ENCODE assay signal across 8 cellular contexts in genomic region chr1:93180723-93181613, GRCh38. TPM values are rescaled to one million over a fixed set of nuclear protein-coding genes. Genes with fewer than 3 reads are reported as not detected.
DNase-seq lines count a peak whose midpoint lies in the region; ATAC-seq and TF ChIP-seq lines count a peak whose summit lies in the region.

CCDC18 (plus strand) TSS chr1:93180724; CDS start chr1:93183362, 2,638 bp downstream.

- ATAC-seq in HG02840 (IDR thresholded peaks at IDR 0.05; ENCODE audit: low FRiP score, unreplicated experiment), result peak; percentile 5
- no peak for ATAC-seq in HG03139 (IDR thresholded peaks at IDR 0.05; ENCODE audit: unreplicated experiment)

- H3K4me2 ChIP-seq in OCI-LY1 (ENCODE audit: low read length), result peak within 1 kb of the TSS; percentile 95

- H3K9me2 ChIP-seq in OCI-LY1 (ENCODE audit: low read depth, low read length), result no peaks in the 10 kb centered on the region

- peaks cover 20% of the 10 kb centered on the region for H3K36me3 ChIP-seq in OCI-LY1 (ENCODE audit: insufficient read depth, low read length)

- DNase-seq in activated CD8-positive, alpha-beta memory T cell treated with anti-CD3 and anti-CD28 coated beads for 24 hours, result no peak
- DNase-seq in activated naive CD4-positive, alpha-beta T cell treated with anti-CD3 and anti-CD28 coated beads for 36 hours, result peak; percentile 71
- DNase-seq in stimulated activated CD4-positive, alpha-beta T cell treated with anti-CD3 and anti-CD28 coated beads, Interleukin-2, amount 100 ng/mL, for 24 hours, result peak; percentile 59 to 61

- TF ChIP-seq CTCF in OCI-LY1 (IDR thresholded peaks at IDR 0.05; ENCODE audit: low read length), result no peak

- no peaks in the 10 kb centered on the region for H3K27me3 ChIP-seq in OCI-LY1 (ENCODE audit: insufficient read depth, low read length)

- CTCF ChIA-PET in activated CD8-positive, alpha-beta memory T cell treated with anti-CD3 and anti-CD28 coated beads for 36 hours (lab: Charles Lee), result no interaction called here
- CTCF ChIA-PET in activated naive CD4-positive, alpha-beta T cell treated with anti-CD3 and anti-CD28 coated beads for 36 hours (lab: Charles Lee), result interaction anchor here (0.6 kb wide), 1 partner anchor 155 kb away, joined by 3 read pairs; no protein-coding TSS in a partner anchor

- POLR2A ChIA-PET in activated CD8-positive, alpha-beta memory T cell treated with anti-CD3 and anti-CD28 coated beads for 36 hours (lab: Charles Lee), result interaction anchor here (0.6 to 0.7 kb wide), 4 partner anchors 12 to 661 kb away, joined by 3 to 4 read pairs (median 3); no protein-coding TSS in a partner anchor

- H4K20me1 ChIP-seq in OCI-LY1 (ENCODE audit: insufficient read depth, low read length), result no peaks in the 10 kb centered on the region

- intact Hi-C loops in activated naive CD4-positive, alpha-beta T cell treated with anti-CD3 and anti-CD28 coated beads for 36 hours (cut with micrococcal nuclease), result loop anchor here (1.0 to 5.0 kb wide), 7 partner anchors 139 to 728 kb away; partner anchors contain the start of genes DNTTIP2 and GCLM

- peak within 1 kb of the TSS; percentile 80 for H3K4me3 ChIP-seq in OCI-LY1 (ENCODE audit: low read depth, low read length, poor library complexity, severe bottlenecking)
- H3K4me3 ChIP-seq in iPS-11a (ENCODE audit: low read depth, low read length), result peak within 1 kb of the TSS; percentile 87

- H3K27ac Mint-ChIP-seq in activated naive CD4-positive, alpha-beta T cell treated with anti-CD3 and anti-CD28 coated beads for 36 hours, result peak within 1 kb of the TSS; percentile 99

- no peak within 1 kb of the TSS for H2AFZ ChIP-seq in OCI-LY1 (ENCODE audit: low read length)

- H3K4me3 Mint-ChIP-seq in activated naive CD4-positive, alpha-beta T cell treated with anti-CD3 and anti-CD28 coated beads for 36 hours, result peak within 1 kb of the TSS; percentile 88

- peaks cover 49% of the 10 kb centered on the region for H3K4me1 Mint-ChIP-seq in activated naive CD4-positive, alpha-beta T cell treated with anti-CD3 and anti-CD28 coated beads for 36 hours (ENCODE audit: low read depth)

- H3K9me3 Mint-ChIP-seq in activated naive CD4-positive, alpha-beta T cell treated with anti-CD3 and anti-CD28 coated beads for 36 hours, result no peaks in the 10 kb centered on the region

- no peaks in the 10 kb centered on the region for H3K9me3 ChIP-seq in OCI-LY1 (ENCODE audit: low read length)

- peaks cover 19% of the 10 kb centered on the region for H3K36me3 Mint-ChIP-seq in activated naive CD4-positive, alpha-beta T cell treated with anti-CD3 and anti-CD28 coated beads for 36 hours (ENCODE audit: low read depth)

- peaks cover 59% of the 10 kb centered on the region for H3K79me2 ChIP-seq in OCI-LY1 (ENCODE audit: insufficient read depth, low read length)

- H3F3A ChIP-seq in OCI-LY1 (ENCODE audit: insufficient read depth, low read length), result no peaks in the 10 kb centered on the region

- H3K27me3 Mint-ChIP-seq in activated naive CD4-positive, alpha-beta T cell treated with anti-CD3 and anti-CD28 coated beads for 36 hours (ENCODE audit: low read depth), result no peaks in the 10 kb centered on the region

- H3K9ac ChIP-seq in OCI-LY1 (ENCODE audit: low read length), result peak within 1 kb of the TSS; percentile 84

- peak within 1 kb of the TSS; percentile 90 for H3K27ac ChIP-seq in OCI-LY1 (ENCODE audit: low read depth, low read length, poor library complexity, severe bottlenecking)

- H3K4me1 ChIP-seq in OCI-LY1 (ENCODE audit: insufficient read depth, low read length, severe bottlenecking), result peaks cover 67% of the 10 kb centered on the region

RNA-seq across cellular contexts. Expression of gene CCDC18, which starts in this region (rescaled TPM):
- 10 to 100 TPM; 13.5 to 14.2 TPM for total RNA-seq in activated CD8-positive, alpha-beta memory T cell treated with anti-CD3 and anti-CD28 coated beads for 36 hours
- 10 to 100 TPM; 16.2 to 16.4 TPM for total RNA-seq in activated naive CD4-positive, alpha-beta T cell treated with anti-CD3 and anti-CD28 coated beads for 36 hours
